ENCODE assay signal across 8 cellular contexts in the genomic region with DNA sequence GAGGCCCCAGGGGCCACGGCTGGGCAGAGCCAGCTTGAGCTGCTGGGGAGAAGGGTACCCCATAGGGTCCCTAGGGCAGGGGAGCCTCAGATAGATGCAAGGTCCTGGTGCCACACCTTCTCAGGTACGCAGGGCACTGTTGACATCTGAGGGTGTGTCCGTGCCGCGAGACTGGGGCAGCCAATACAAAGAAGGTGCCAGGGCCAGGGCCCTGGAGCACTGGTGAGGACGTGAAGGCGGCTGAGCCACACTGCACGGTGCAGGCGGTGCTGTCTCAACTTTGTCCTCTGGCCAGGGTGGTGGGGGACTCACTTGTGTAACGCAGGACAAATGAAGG. TPM values are rescaled to one million over a fixed set of nuclear protein-coding genes. Genes with fewer than 3 reads are reported as not detected.
DNase-seq lines count a peak whose midpoint lies in the region; ATAC-seq and TF ChIP-seq lines count a peak whose summit lies in the region.

No MANE protein-coding gene starts in this region.

- no peak overlapping the region for H2AFZ ChIP-seq in MM.1S (ENCODE audit: low read length)

- peaks cover 14 to 26% of the 10 kb centered on the region in 2 donors for H3K27me3 Mint-ChIP-seq in effector memory CD8-positive, alpha-beta T cell
- peaks cover 14 to 26% (median 18%) of the 10 kb centered on the region in 5 donors for H3K27me3 Mint-ChIP-seq in naive thymus-derived CD8-positive, alpha-beta T cell

- no peaks in the 10 kb centered on the region for H3K36me3 ChIP-seq in MM.1S (replicated peaks; ENCODE audit: insufficient read depth, low read length)

- peaks cover 7% of the 10 kb centered on the region; the same call in 1 of the 2 replicates for H3K4me1 ChIP-seq in MM.1S (ENCODE audit: low read length)

- no peaks in the 10 kb centered on the region for H3K9me2 ChIP-seq in MM.1S (replicated peaks; ENCODE audit: insufficient read depth, low read length)

- peak overlapping the region in 1 of 2 donors; percentile 86 for H3K27ac Mint-ChIP-seq in effector memory CD8-positive, alpha-beta T cell
- H3K27ac Mint-ChIP-seq in naive thymus-derived CD8-positive, alpha-beta T cell = peak overlapping the region in 3 of 10 donors; percentile 14 to 63 (median 33)

- H3K27ac ChIP-seq in AG04450 (ENCODE audit: low read depth, low read length) (peak overlapping the region; percentile 39), MM.1S (ENCODE audit: low read length) (no peak overlapping the region)

- TF ChIP-seq CTCF in AG04450 (IDR thresholded peaks at IDR 0.05; ENCODE audit: low read depth, low read length) (no peak), MM.1S (IDR thresholded peaks at IDR 0.05; ENCODE audit: low read length) (no peak)

- no peak for ATAC-seq in effector memory CD8-positive, alpha-beta T cell (replicated peaks)
- ATAC-seq in naive thymus-derived CD8-positive, alpha-beta T cell = no peak
- no peak for ATAC-seq in GM18907 (IDR thresholded peaks at IDR 0.05; ENCODE audit: unreplicated experiment)
- no peak for ATAC-seq in GM18909 (IDR thresholded peaks at IDR 0.05; ENCODE audit: poor library complexity, unreplicated experiment)

- no peaks in the 10 kb centered on the region for H4K20me1 ChIP-seq in MM.1S (ENCODE audit: insufficient read depth, low read length)

- DNase-seq in AG04450 (ENCODE audit: low read depth, low spot score) (no peak), MM.1S (no peak), NCI-H2081 (lab: John Stamatoyannopoulos, UW) (no peak), NCI-H446 treated with DMSO at 0.1 percent for 48 hours (lab: John Stamatoyannopoulos, UW) (no peak)
- no peak for DNase-seq in effector memory CD8-positive, alpha-beta T cell
- DNase-seq in naive thymus-derived CD8-positive, alpha-beta T cell = peak in 1 of 10 donors; percentile 63

- H3K4me3 ChIP-seq in AG04450 (ENCODE audit: low read depth, low read length) (peak overlapping the region; percentile 63; the same call in 1 of the 2 replicates), MM.1S (ENCODE audit: low read length) (peak overlapping the region; percentile 66; the same call in 1 of the 2 replicates)

- H3K9ac ChIP-seq in MM.1S (ENCODE audit: low read length) = no peak overlapping the region

- H3K9me3 ChIP-seq in AG04450 (ENCODE audit: control insufficient read depth, insufficient read depth, low read length) (no peaks in the 10 kb centered on the region; the same call in 1 of the 2 replicates), MM.1S (replicated peaks; ENCODE audit: insufficient read depth, low read length) (no peaks in the 10 kb centered on the region)

- peaks cover 43% of the 10 kb centered on the region for H3K36me3 Mint-ChIP-seq in effector memory CD8-positive, alpha-beta T cell (ENCODE audit: insufficient read depth)
- H3K36me3 Mint-ChIP-seq in naive thymus-derived CD8-positive, alpha-beta T cell = peaks cover 4 to 48% (median 4%) of the 10 kb centered on the region in 3 donors

- peak overlapping the region; percentile 87 to 88 for H3K4me3 Mint-ChIP-seq in effector memory CD8-positive, alpha-beta T cell
- H3K4me3 Mint-ChIP-seq in naive thymus-derived CD8-positive, alpha-beta T cell = peak overlapping the region in 9 of 10 donors; percentile 6 to 82 (median 63)

- H3F3A ChIP-seq in MM.1S (ENCODE audit: insufficient read depth, low read length) = peaks cover 6% of the 10 kb centered on the region

- H3K27me3 ChIP-seq in AG04450 (ENCODE audit: control insufficient read depth, insufficient read depth, low read length) (no peaks in the 10 kb centered on the region), MM.1S (replicated peaks; ENCODE audit: insufficient read depth, low read length) (peaks cover 6% of the 10 kb centered on the region; the same call in 1 of the 2 replicates)

- H3K79me2 ChIP-seq in MM.1S (ENCODE audit: low read length) = peaks cover 15% of the 10 kb centered on the region

- POLR2A ChIA-PET in AG04450 (lab: Yijun Ruan, JAX) = interaction anchor here (1.0 to 1.5 kb wide), 5 partner anchors 9 to 336 kb away, joined by 3 to 6 read pairs (median 4); a partner anchor contains a TSS
- POLR2A ChIA-PET in naive thymus-derived CD8-positive, alpha-beta T cell (lab: Charles Lee) = interaction anchor here (1.1 to 2.2 kb wide), 3 partner anchors 33 to 283 kb away, joined by 3 to 9 read pairs (median 4); a partner anchor contains a TSS

- peaks cover 37 to 52% of the 10 kb centered on the region in 2 donors for H3K4me1 Mint-ChIP-seq in effector memory CD8-positive, alpha-beta T cell (ENCODE audit: low read depth in 2 of 2)
- H3K4me1 Mint-ChIP-seq in naive thymus-derived CD8-positive, alpha-beta T cell = peaks cover 22 to 40% (median 28%) of the 10 kb centered on the region in 4 donors

- CTCF ChIA-PET in AG04450 (lab: Charles Lee) = interaction anchor here (1.1 to 5.9 kb wide), 2 partner anchors 15 to 57 kb away, joined by 6 to 54 read pairs; no protein-coding TSS in a partner anchor

- H3K4me2 ChIP-seq in MM.1S (ENCODE audit: low read depth, low read length) = peak overlapping the region; percentile 85

- H3K9me3 Mint-ChIP-seq in effector memory CD8-positive, alpha-beta T cell = no peaks in the 10 kb centered on the region
- no peaks in the 10 kb centered on the region for H3K9me3 Mint-ChIP-seq in naive thymus-derived CD8-positive, alpha-beta T cell

RNA-seq across cellular contexts. Expression of a gene that starts 0.6 kb away (rescaled TPM):
- 0.14 and 0.16 TPM in 2 replicates for polyA plus RNA-seq in AG04450 (2011; rRNA removed)
- polyA minus RNA-seq in AG04450 (2011; rRNA and poly(A)+ RNA removed) = 0.26 and 0.32 TPM in 2 replicates
- total RNA-seq in naive thymus-derived CD8-positive, alpha-beta T cell = under 1 TPM; 0.41 to 0.49 TPM
- polyA plus RNA-seq in naive thymus-derived CD8-positive, alpha-beta T cell = not detected

RNA-seq across cellular contexts. Expression of a gene that starts 5.9 kb away (rescaled TPM):
- 241 and 262 TPM in 2 replicates for polyA plus RNA-seq in AG04450 (2011; rRNA removed)
- 290 and 405 TPM in 2 replicates for polyA minus RNA-seq in AG04450 (2011; rRNA and poly(A)+ RNA removed)
- total RNA-seq in naive thymus-derived CD8-positive, alpha-beta T cell = 10 to 100 TPM; 77.0 to 77.5 TPM
- polyA plus RNA-seq in naive thymus-derived CD8-positive, alpha-beta T cell = 10 to 100 TPM; 58.4 to 70.4 (median 68.3) TPM

RNA-seq across cellular contexts. Expression of a gene that starts 6.1 kb away (rescaled TPM):
- 48.1 and 50.8 TPM in 2 replicates for polyA plus RNA-seq in AG04450 (2011; rRNA removed)
- polyA minus RNA-seq in AG04450 (2011; rRNA and poly(A)+ RNA removed) = 33.1 and 42.3 TPM in 2 replicates
- 10 to 100 TPM; 47.9 to 51.9 TPM for total RNA-seq in naive thymus-derived CD8-positive, alpha-beta T cell
- 10 to 100 TPM in 2 of 3 donors, 1 to 10 TPM in 1; 9.4 to 23.2 (median 14.6) TPM for polyA plus RNA-seq in naive thymus-derived CD8-positive, alpha-beta T cell

RNA-seq across cellular contexts. Expression of a gene that starts 33.4 kb away (rescaled TPM):
- 18.4 and 20.4 TPM in 2 replicates for polyA plus RNA-seq in AG04450 (2011; rRNA removed)
- 15.4 and 17.0 TPM in 2 replicates for polyA minus RNA-seq in AG04450 (2011; rRNA and poly(A)+ RNA removed)
- total RNA-seq in naive thymus-derived CD8-positive, alpha-beta T cell = 10 to 100 TPM; 47.7 to 54.7 TPM
- 10 to 100 TPM in 1 of 3 donors, 1 to 10 TPM in 2; 5.1 to 12.1 (median 8.4) TPM for polyA plus RNA-seq in naive thymus-derived CD8-positive, alpha-beta T cell

RNA-seq across cellular contexts. Expression of a gene that starts 55.4 kb away (rescaled TPM):
- 0.62 and 0.86 TPM in 2 replicates for polyA plus RNA-seq in AG04450 (2011; rRNA removed)
- polyA minus RNA-seq in AG04450 (2011; rRNA and poly(A)+ RNA removed) = 0.26 and 0.97 TPM in 2 replicates
- total RNA-seq in naive thymus-derived CD8-positive, alpha-beta T cell = 1 to 10 TPM in 1 of 2 experiments, under 1 TPM in 1; 0.71 to 1.2 TPM
- polyA plus RNA-seq in naive thymus-derived CD8-positive, alpha-beta T cell = 1 to 10 TPM in 1 of 3 donors, under 1 TPM in 1, not detected in 1; 0.22 to 1.2 TPM
